Comparison of ENCODE assay signal across 23 cellular contexts in genomic region chr12:46907791-46908190, GRCh38.
"Had no signal": no experiment of that assay in that cellular context is flagged by ENCODE, and none has a peak within 500 bp of the region (broad histone marks: within the 10 kb centered on the region; RNA-seq: fewer than 3 reads in every experiment).

No MANE protein-coding gene starts in this region.

- H3K27ac ChIP-seq: colonic mucosa, esophagus muscularis mucosa, ovary, psoas muscle, sigmoid colon, spleen, thoracic aorta, tibial nerve, upper lobe of right lung, uterus had no signal

- H3K27me3 Mint-ChIP-seq: dendritic cell treated with granulocyte-macrophage colony-stimulating factor and Interleukin-4, amounts not matched to agents 40 ng/mL and 50 ng/mL, for 4 days had no signal

- H3K9me3 ChIP-seq: colonic mucosa, ovary, sigmoid colon, upper lobe of right lung, uterus had no signal

- DNase-seq: colonic mucosa; effector CD8-positive, alpha-beta T cell; endodermal cell; hypothalamus; immature natural killer cell; naive thymus-derived CD8-positive, alpha-beta T cell; nephron progenitor cell; occipital lobe; ovary; posterior cingulate gyrus; psoas muscle; right cardiac atrium; sigmoid colon; spleen; stimulated activated CD4-positive, alpha-beta T cell treated with anti-CD3 and anti-CD28 coated beads, Interleukin-4, amount 100 ng/mL, for 4 hours; stimulated activated naive CD8-positive, alpha-beta T cell treated with anti-CD3 and anti-CD28 coated beads, Interleukin-15, Interleukin-2, amounts not matched to agents 100 U/mL and 50 U/mL, for 24 hours; upper lobe of right lung; uterus had no signal

- H3K4me3 ChIP-seq: colonic mucosa, esophagus muscularis mucosa, ovary, psoas muscle, sigmoid colon, spleen, thoracic aorta, tibial nerve, upper lobe of right lung, uterus had no signal

- H3K4me1 Mint-ChIP-seq: endodermal cell; immature natural killer cell; naive thymus-derived CD8-positive, alpha-beta T cell; stimulated activated memory B cell treated with anti-CD40 and anti-IgM and Interleukin-4, amounts not matched to agents 10 μg/mL and 1 μg/mL and 100 μg/mL, for 72 hours had no signal

- H3K4me3 Mint-ChIP-seq: dendritic cell treated with granulocyte-macrophage colony-stimulating factor and Interleukin-4, amounts not matched to agents 40 ng/mL and 50 ng/mL, for 4 days; endodermal cell; immature natural killer cell; naive thymus-derived CD8-positive, alpha-beta T cell; nephron progenitor cell; stimulated activated memory B cell treated with anti-CD40 and anti-IgM and Interleukin-4, amounts not matched to agents 10 μg/mL and 1 μg/mL and 100 μg/mL, for 72 hours had no signal

- ATAC-seq: naive thymus-derived CD8-positive, alpha-beta T cell; right cardiac atrium; stimulated activated memory B cell treated with anti-CD40 and anti-IgM and Interleukin-4, amounts not matched to agents 10 μg/mL and 1 μg/mL and 100 μg/mL, for 72 hours; stimulated activated naive CD8-positive, alpha-beta T cell treated with anti-CD3 and anti-CD28 coated beads, Interleukin-15, Interleukin-2, amounts not matched to agents 100 U/mL and 50 U/mL, for 24 hours; upper lobe of right lung had no signal

- H3K27ac Mint-ChIP-seq: dendritic cell treated with granulocyte-macrophage colony-stimulating factor and Interleukin-4, amounts not matched to agents 40 ng/mL and 50 ng/mL, for 4 days; endodermal cell; immature natural killer cell; naive thymus-derived CD8-positive, alpha-beta T cell; nephron progenitor cell; stimulated activated memory B cell treated with anti-CD40 and anti-IgM and Interleukin-4, amounts not matched to agents 10 μg/mL and 1 μg/mL and 100 μg/mL, for 72 hours had no signal

- H3K36me3 ChIP-seq: colonic mucosa, esophagus muscularis mucosa, ovary, sigmoid colon, spleen, thoracic aorta, tibial nerve, upper lobe of right lung, uterus had no signal

- H3K4me1 ChIP-seq: colonic mucosa, esophagus muscularis mucosa, psoas muscle, sigmoid colon, spleen, tibial nerve, upper lobe of right lung, uterus had no signal

- H3K27me3 ChIP-seq: colonic mucosa, esophagus muscularis mucosa, ovary, sigmoid colon, spleen, tibial nerve, upper lobe of right lung, uterus had no signal
